Comparison of ENCODE assay signal across 14 cellular contexts in the genomic region with DNA sequence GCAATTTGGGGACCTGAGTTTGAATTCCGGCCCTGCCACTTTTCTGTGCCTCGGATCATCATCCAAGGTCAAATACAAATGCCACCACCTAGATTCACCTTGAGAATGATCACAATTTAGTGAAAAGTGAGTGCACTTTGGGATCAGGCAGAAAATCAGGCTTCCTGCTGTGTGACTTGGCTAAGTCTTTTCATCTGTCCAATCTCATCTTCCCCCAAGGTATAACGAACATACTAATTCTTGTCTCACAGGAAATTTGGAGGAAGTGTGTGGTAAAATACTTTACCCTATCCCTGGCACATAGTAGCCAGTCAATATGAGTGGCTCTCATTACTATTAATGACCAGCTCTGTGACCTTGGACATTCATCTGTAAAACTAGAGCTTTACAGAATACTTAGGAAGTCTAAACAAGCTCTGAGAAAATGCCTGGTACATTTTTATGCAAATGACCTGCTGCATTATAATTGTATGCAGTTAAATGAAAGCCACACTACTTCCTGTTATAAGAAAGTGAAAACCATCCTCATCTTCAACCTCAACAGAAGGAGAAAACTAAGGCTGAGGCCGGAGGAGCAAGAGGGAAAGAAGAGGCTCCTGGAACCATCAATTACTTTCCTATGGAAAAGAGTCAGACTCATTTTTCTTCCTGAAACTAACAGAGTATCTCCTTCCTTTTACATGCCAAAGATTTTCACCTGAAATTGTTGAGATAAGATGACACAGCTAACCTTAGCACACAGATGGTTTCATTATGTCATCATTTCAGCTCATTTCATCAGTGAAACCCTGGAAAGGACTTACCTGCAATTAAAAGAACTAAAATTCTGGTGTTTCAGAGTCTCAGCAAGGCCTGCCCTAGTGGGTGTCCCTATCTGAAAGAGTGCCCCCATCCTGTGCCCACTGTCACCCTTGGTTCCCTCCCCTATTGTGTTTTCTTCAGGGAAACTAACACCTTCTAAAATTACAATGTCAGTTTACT. TPM values are rescaled to one million over a fixed set of nuclear protein-coding genes. Genes with fewer than 3 reads are reported as not detected.
DNase-seq lines count a peak whose midpoint lies in the region; ATAC-seq lines count a peak whose summit lies in the region.
"Had no signal": no experiment of that assay in that cellular context is flagged by ENCODE, and none has a peak within 500 bp of the region (broad histone marks: within the 10 kb centered on the region; RNA-seq: fewer than 3 reads in every experiment).

No MANE protein-coding gene starts in this region.

- intact Hi-C loops in left colon (cut with DNase I, micrococcal nuclease): no loop called here

- peaks cover 36% of the 10 kb centered on the region for H3K4me1 Mint-ChIP-seq in activated naive CD4-positive, alpha-beta T cell treated with anti-CD3 and anti-CD28 coated beads, Interleukin-2, amount 50 U/mL, for 24 hours
- peaks cover 32% of the 10 kb centered on the region for H3K4me1 Mint-ChIP-seq in stimulated activated memory B cell treated with anti-CD40 and anti-IgM and Interleukin-4, amounts not matched to agents 10 μg/mL and 1 μg/mL and 100 μg/mL, for 72 hours

- H3K36me3 Mint-ChIP-seq in activated naive CD4-positive, alpha-beta T cell treated with anti-CD3 and anti-CD28 coated beads, Interleukin-2, amount 50 U/mL, for 24 hours: no peaks in the 10 kb centered on the region
- no peaks in the 10 kb centered on the region for H3K36me3 Mint-ChIP-seq in stimulated activated memory B cell treated with anti-CD40 and anti-IgM and Interleukin-4, amounts not matched to agents 10 μg/mL and 1 μg/mL and 100 μg/mL, for 72 hours

- H3K27me3 Mint-ChIP-seq in activated naive CD4-positive, alpha-beta T cell treated with anti-CD3 and anti-CD28 coated beads, Interleukin-2, amount 50 U/mL, for 24 hours: no peaks in the 10 kb centered on the region
- H3K27me3 Mint-ChIP-seq in stimulated activated memory B cell treated with anti-CD40 and anti-IgM and Interleukin-4, amounts not matched to agents 10 μg/mL and 1 μg/mL and 100 μg/mL, for 72 hours: no peaks in the 10 kb centered on the region

- peak; percentile 51 for ATAC-seq in GM21529 (IDR thresholded peaks at IDR 0.05; ENCODE audit: unreplicated experiment)
- no peak for ATAC-seq in stimulated activated memory B cell treated with anti-CD40 and anti-IgM and Interleukin-4, amounts not matched to agents 10 μg/mL and 1 μg/mL and 100 μg/mL, for 72 hours
- no peak for ATAC-seq in left colon

- H3K4me3 Mint-ChIP-seq in activated naive CD4-positive, alpha-beta T cell treated with anti-CD3 and anti-CD28 coated beads, Interleukin-2, amount 50 U/mL, for 24 hours: peak overlapping the region; percentile 32
- H3K4me3 Mint-ChIP-seq in stimulated activated memory B cell treated with anti-CD40 and anti-IgM and Interleukin-4, amounts not matched to agents 10 μg/mL and 1 μg/mL and 100 μg/mL, for 72 hours: no peak overlapping the region

- no peak for DNase-seq in activated naive CD4-positive, alpha-beta T cell treated with Interleukin-2 at 50 U/mL for 16 hours
- DNase-seq in NCI-H526 treated with DMSO at 0.1 percent for 48 hours (lab: John Stamatoyannopoulos, UW): peak; percentile 57
- DNase-seq in NCI-H1694 (lab: John Stamatoyannopoulos, UW): no peak
- no peak for DNase-seq in left colon
- DNase-seq in NCI-H146 (lab: John Stamatoyannopoulos, UW): no peak
- DNase-seq: activated CD8-positive, alpha-beta memory T cell treated with anti-CD3 and anti-CD28 coated beads, Interleukin-2, amount 50 U/mL, for 4 hours; GF-D8; midbrain; NCI-H1694 treated with DMSO at 0.1 percent for 48 hours; T-helper 2 cell; testis had no signal

- peak overlapping the region; percentile 85 for H3K27ac Mint-ChIP-seq in activated naive CD4-positive, alpha-beta T cell treated with anti-CD3 and anti-CD28 coated beads, Interleukin-2, amount 50 U/mL, for 24 hours
- H3K27ac Mint-ChIP-seq in stimulated activated memory B cell treated with anti-CD40 and anti-IgM and Interleukin-4, amounts not matched to agents 10 μg/mL and 1 μg/mL and 100 μg/mL, for 72 hours: peak overlapping the region; percentile 34

- H3K9me3 Mint-ChIP-seq in activated naive CD4-positive, alpha-beta T cell treated with anti-CD3 and anti-CD28 coated beads, Interleukin-2, amount 50 U/mL, for 24 hours: no peaks in the 10 kb centered on the region
- H3K9me3 Mint-ChIP-seq in stimulated activated memory B cell treated with anti-CD40 and anti-IgM and Interleukin-4, amounts not matched to agents 10 μg/mL and 1 μg/mL and 100 μg/mL, for 72 hours: no peaks in the 10 kb centered on the region

RNA-seq across cellular contexts. Expression of a gene that starts 32.6 kb away (rescaled TPM):
- total RNA-seq in left colon: not detected
